ENCODE assay signal across 1 cellular context in the genomic region with DNA sequence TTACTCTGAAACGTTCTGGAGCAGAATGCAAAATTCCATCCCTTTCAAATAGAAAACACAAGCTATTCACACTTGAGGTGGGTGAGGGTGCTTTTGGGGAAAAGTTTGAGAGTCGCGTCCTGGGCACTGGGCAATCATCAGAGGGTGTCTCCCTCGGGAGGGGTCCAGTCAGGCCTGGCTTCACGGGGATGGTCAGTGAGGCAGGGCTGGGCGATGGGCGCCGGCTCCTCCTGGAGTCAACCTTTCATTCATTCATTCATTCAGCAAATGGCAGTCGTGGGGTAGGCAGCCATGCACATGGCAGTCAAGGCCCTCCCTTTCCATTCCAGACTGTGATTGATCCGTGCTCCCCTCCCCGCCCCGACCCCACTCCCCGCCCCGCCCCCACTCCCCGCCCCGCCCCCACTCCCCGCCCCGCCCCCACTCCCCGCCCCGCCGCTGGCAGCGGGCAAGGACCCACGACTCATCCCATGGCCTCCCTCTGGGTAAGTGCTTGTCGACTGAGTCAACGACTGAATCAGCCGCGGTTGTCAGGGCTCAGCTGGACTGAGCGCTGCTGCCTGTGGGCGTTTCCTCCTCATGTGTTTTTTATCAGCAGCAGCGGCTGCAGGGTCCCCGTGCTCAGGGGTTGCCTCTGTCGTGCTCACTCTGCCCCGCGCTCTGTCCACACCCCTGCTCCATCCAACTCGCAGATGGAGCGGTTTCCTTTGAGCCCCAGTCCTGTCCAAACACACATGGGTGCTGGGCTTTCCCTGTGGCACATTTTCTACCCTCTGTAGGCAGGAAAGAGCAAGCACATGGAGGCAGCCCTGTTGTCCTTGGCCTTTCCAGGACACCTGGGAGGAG.
TF ChIP-seq lines count a peak whose summit lies in the region.

No MANE protein-coding gene starts in this region.

TF ChIP-seq in SK-N-SH treated with all-trans-retinoic acid at 6 μM for 48 hours, 23 proteins besides CTCF, POLR2A, EP300 and RAD21 (continued from another document):
- TF ChIP-seq, protein P1, sequence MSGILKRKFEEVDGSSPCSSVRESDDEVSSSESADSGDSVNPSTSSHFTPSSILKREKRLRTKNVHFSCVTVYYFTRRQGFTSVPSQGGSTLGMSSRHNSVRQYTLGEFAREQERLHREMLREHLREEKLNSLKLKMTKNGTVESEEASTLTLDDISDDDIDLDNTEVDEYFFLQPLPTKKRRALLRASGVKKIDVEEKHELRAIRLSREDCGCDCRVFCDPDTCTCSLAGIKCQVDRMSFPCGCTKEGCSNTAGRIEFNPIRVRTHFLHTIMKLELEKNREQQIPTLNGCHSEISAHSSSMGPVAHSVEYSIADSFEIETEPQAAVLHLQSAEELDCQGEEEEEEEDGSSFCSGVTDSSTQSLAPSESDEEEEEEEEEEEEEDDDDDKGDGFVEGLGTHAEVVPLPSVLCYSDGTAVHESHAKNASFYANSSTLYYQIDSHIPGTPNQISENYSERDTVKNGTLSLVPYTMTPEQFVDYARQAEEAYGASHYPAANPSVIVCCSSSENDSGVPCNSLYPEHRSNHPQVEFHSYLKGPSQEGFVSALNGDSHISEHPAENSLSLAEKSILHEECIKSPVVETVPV (CRISPR knock-in tag; IDR thresholded peaks at IDR 0.05), result no peak
- no peak for TF ChIP-seq SNAI2 (CRISPR knock-in tag; IDR thresholded peaks at IDR 0.05)
- TF ChIP-seq PPARA (CRISPR knock-in tag; IDR thresholded peaks at IDR 0.05; ENCODE audit: borderline replicate concordance), result no peak
- no peak for TF ChIP-seq ISL1 (CRISPR knock-in tag; IDR thresholded peaks at IDR 0.05)
- TF ChIP-seq, protein P2, sequence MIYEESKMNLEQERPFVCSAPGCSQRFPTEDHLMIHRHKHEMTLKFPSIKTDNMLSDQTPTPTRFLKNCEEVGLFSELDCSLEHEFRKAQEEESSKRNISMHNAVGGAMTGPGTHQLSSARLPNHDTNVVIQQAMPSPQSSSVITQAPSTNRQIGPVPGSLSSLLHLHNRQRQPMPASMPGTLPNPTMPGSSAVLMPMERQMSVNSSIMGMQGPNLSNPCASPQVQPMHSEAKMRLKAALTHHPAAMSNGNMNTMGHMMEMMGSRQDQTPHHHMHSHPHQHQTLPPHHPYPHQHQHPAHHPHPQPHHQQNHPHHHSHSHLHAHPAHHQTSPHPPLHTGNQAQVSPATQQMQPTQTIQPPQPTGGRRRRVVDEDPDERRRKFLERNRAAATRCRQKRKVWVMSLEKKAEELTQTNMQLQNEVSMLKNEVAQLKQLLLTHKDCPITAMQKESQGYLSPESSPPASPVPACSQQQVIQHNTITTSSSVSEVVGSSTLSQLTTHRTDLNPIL (CRISPR knock-in tag; IDR thresholded peaks at IDR 0.05; ENCODE audit: low read depth), result no peak
- no peak for TF ChIP-seq ZFP30 (CRISPR knock-in tag; IDR thresholded peaks at IDR 0.05)
- no peak for TF ChIP-seq ZFP3 (CRISPR knock-in tag; IDR thresholded peaks at IDR 0.05)
- TF ChIP-seq, protein P3, sequence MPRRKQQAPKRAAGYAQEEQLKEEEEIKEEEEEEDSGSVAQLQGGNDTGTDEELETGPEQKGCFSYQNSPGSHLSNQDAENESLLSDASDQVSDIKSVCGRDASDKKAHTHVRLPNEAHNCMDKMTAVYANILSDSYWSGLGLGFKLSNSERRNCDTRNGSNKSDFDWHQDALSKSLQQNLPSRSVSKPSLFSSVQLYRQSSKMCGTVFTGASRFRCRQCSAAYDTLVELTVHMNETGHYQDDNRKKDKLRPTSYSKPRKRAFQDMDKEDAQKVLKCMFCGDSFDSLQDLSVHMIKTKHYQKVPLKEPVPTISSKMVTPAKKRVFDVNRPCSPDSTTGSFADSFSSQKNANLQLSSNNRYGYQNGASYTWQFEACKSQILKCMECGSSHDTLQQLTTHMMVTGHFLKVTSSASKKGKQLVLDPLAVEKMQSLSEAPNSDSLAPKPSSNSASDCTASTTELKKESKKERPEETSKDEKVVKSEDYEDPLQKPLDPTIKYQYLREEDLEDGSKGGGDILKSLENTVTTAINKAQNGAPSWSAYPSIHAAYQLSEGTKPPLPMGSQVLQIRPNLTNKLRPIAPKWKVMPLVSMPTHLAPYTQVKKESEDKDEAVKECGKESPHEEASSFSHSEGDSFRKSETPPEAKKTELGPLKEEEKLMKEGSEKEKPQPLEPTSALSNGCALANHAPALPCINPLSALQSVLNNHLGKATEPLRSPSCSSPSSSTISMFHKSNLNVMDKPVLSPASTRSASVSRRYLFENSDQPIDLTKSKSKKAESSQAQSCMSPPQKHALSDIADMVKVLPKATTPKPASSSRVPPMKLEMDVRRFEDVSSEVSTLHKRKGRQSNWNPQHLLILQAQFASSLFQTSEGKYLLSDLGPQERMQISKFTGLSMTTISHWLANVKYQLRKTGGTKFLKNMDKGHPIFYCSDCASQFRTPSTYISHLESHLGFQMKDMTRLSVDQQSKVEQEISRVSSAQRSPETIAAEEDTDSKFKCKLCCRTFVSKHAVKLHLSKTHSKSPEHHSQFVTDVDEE (CRISPR knock-in tag; IDR thresholded peaks at IDR 0.05), result no peak
